In genomic region chrX:84189125-84189524, GRCh38 we compare ENCODE assay signal across 31 cellular contexts. TPM values are rescaled to one million over a fixed set of nuclear protein-coding genes. Genes with fewer than 3 reads are reported as not detected.
DNase-seq lines count a peak whose midpoint lies in the region; ATAC-seq, FAIRE-seq and TF ChIP-seq lines count a peak whose summit lies in the region.
"Had no signal": no experiment of that assay in that cellular context is flagged by ENCODE, and none has a peak within 500 bp of the region (broad histone marks: within the 10 kb centered on the region; RNA-seq: fewer than 3 reads in every experiment).

No MANE protein-coding gene starts in this region.

- H3K4me1 ChIP-seq in Karpas-422 (ENCODE audit: low read length) (peaks cover 20% of the 10 kb centered on the region), endodermal cell (ENCODE audit: control insufficient read depth, insufficient read depth, low read length) (peaks cover under 1% of the 10 kb centered on the region)
- H3K4me1 ChIP-seq: ascending aorta; BLaER1 treated with 17β-estradiol and CSF1 and Interleukin-3, amounts not matched to agents 10 nM and 100 nM; suprapubic skin; upper lobe of right lung had no signal

- H3K4me1 Mint-ChIP-seq in endodermal cell = peaks cover 7% of the 10 kb centered on the region

- TF ChIP-seq RAD21 in neural cell (conservative IDR thresholded peaks at IDR 0.05) = no peak

- H3K4me2 ChIP-seq in Karpas-422 (ENCODE audit: low read depth, low read length, poor library complexity, severe bottlenecking) (no peak overlapping the region), neural cell (ENCODE audit: low read length) (no peak overlapping the region)
- H3K4me2 ChIP-seq: BLaER1 treated with 17β-estradiol and CSF1 and Interleukin-3, amounts not matched to agents 10 nM and 100 nM had no signal

- H3K27me3 ChIP-seq in Karpas-422 (ENCODE audit: low read length) (no peaks in the 10 kb centered on the region), endodermal cell (ENCODE audit: control insufficient read depth, insufficient read depth, low read length, poor library complexity, severe bottlenecking) (no peaks in the 10 kb centered on the region), neural cell (ENCODE audit: insufficient read depth, low read depth, low read length) (no peaks in the 10 kb centered on the region)
- H3K27me3 ChIP-seq: ascending aorta, suprapubic skin, upper lobe of right lung had no signal

- H3K9me3 ChIP-seq in Karpas-422 (ENCODE audit: low read length) (no peaks in the 10 kb centered on the region), endodermal cell (ENCODE audit: control insufficient read depth, low read length) (no peaks in the 10 kb centered on the region), neural cell (ENCODE audit: low read length) (no peaks in the 10 kb centered on the region)
- H3K9me3 ChIP-seq: left ventricle myocardium inferior, mucosa of descending colon, suprapubic skin, upper lobe of right lung had no signal

- DNase-seq in DMS53 treated with DMSO at 0.1 percent for 48 hours (lab: John Stamatoyannopoulos, UW; ENCODE audit: unreplicated experiment) (peak; percentile 4), Karpas-422 (peak; percentile 35), endodermal cell (no peak), foreskin melanocyte (no peak), AG08396 (ENCODE audit: low spot score) (no peak), GM12891 (ENCODE audit: insufficient read length, low spot score) (no peak)
- DNase-seq: activated CD4-positive, alpha-beta T cell treated with anti-CD3 and anti-CD28 coated beads, Interleukin-2, amount 50 U/mL, for 4 hours; activated T-cell treated with anti-CD3 and anti-CD28 coated beads, Interleukin-2, amount 50 U/mL, for 48 hours; cortex of kidney; DND-41; effector memory CD4-positive, alpha-beta T cell; erythroblast; H7; IMR-90; islet precursor cell; left ventricle myocardium inferior; mucosa of descending colon; natural killer cell; NCI-H1048; NCI-H187 treated with DMSO at 0.1 percent for 48 hours; NK-92 treated with Interleukin-12 subunit alpha and Interleukin-12 subunit beta, amount 100 ng/mL, for 24 hours; upper lobe of right lung had no signal

- H4K20me1 ChIP-seq in Karpas-422 (ENCODE audit: insufficient read depth, low read depth, low read length) (no peaks in the 10 kb centered on the region), neural cell (ENCODE audit: insufficient read depth) (no peaks in the 10 kb centered on the region)
- H4K20me1 ChIP-seq: BLaER1 treated with 17β-estradiol and CSF1 and Interleukin-3, amounts not matched to agents 10 nM and 100 nM had no signal

- no peak for FAIRE-seq in GM12891 (lab: Jason Lieb, UNC)
- FAIRE-seq: GM19239, TTC549 had no signal

- no peak for TF ChIP-seq POLR2A in GM12891 (IDR thresholded peaks at IDR 0.05; ENCODE audit: low read depth, low read length)

- TF ChIP-seq EP300 in neural cell (conservative IDR thresholded peaks at IDR 0.05; ENCODE audit: poor library complexity, severe bottlenecking) = no peak

- H3K4me3 ChIP-seq in Karpas-422 (ENCODE audit: low read length) (no peak overlapping the region), endodermal cell (ENCODE audit: low read length) (no peak overlapping the region), neural cell (ENCODE audit: low read length) (peak overlapping the region; percentile 83)
- H3K4me3 ChIP-seq: BLaER1 treated with 17β-estradiol and CSF1 and Interleukin-3, amounts not matched to agents 10 nM and 100 nM; mucosa of descending colon had no signal

- no peak overlapping the region for H3K27ac ChIP-seq in Karpas-422 (ENCODE audit: low read length)
- H3K27ac ChIP-seq in endodermal cell (ENCODE audit: low read depth, low read length) = no peak overlapping the region
- no peak overlapping the region for H3K27ac ChIP-seq in neural cell (ENCODE audit: low read length)
- H3K27ac ChIP-seq: ascending aorta; BLaER1 treated with 17β-estradiol and CSF1 and Interleukin-3, amounts not matched to agents 10 nM and 100 nM; left ventricle myocardium inferior; suprapubic skin; upper lobe of right lung had no signal

- WGBS in endodermal cell (ENCODE audit: insufficient coverage in 1 of 2, insufficient read length in 1 of 2), 2 experiments = 0 to 74% methylated on average over 1 to 6 of the region's 6 CpGs

- H2AFZ ChIP-seq in Karpas-422 (ENCODE audit: low read length) (no peak overlapping the region), neural cell (ENCODE audit: low read depth, low read length) (peak overlapping the region; percentile 40)

- no peaks in the 10 kb centered on the region for H3F3A ChIP-seq in neural cell (ENCODE audit: insufficient read depth, low read length, poor library complexity, severe bottlenecking)

- TF ChIP-seq CTCF in endodermal cell (conservative IDR thresholded peaks at IDR 0.05) (no peak), neural cell (IDR thresholded peaks at IDR 0.05; ENCODE audit: poor library complexity, severe bottlenecking) (no peak)

- H3K9ac ChIP-seq in Karpas-422 (ENCODE audit: low read length) (no peak overlapping the region), endodermal cell (ENCODE audit: extremely low read depth, low read length, poor library complexity, severe bottlenecking) (no peak overlapping the region), neural cell (ENCODE audit: low read length) (peak overlapping the region; percentile 73)
- H3K9ac ChIP-seq: BLaER1 treated with 17β-estradiol and CSF1 and Interleukin-3, amounts not matched to agents 10 nM and 100 nM had no signal

- peaks cover 52% of the 10 kb centered on the region for H3K9me3 Mint-ChIP-seq in endodermal cell

- H3K36me3 ChIP-seq in Karpas-422 (ENCODE audit: insufficient read depth, low read length) (no peaks in the 10 kb centered on the region), endodermal cell (ENCODE audit: control insufficient read depth, insufficient read depth, low read length) (no peaks in the 10 kb centered on the region), neural cell (ENCODE audit: insufficient read depth, low read length) (no peaks in the 10 kb centered on the region)
- H3K36me3 ChIP-seq: ascending aorta; BLaER1 treated with 17β-estradiol and CSF1 and Interleukin-3, amounts not matched to agents 10 nM and 100 nM; left ventricle myocardium inferior; suprapubic skin; upper lobe of right lung had no signal

- H3K27me3 Mint-ChIP-seq in endodermal cell (ENCODE audit: insufficient read depth) = no peaks in the 10 kb centered on the region

- H3K79me2 ChIP-seq in Karpas-422 (ENCODE audit: low read length) = peaks cover 22% of the 10 kb centered on the region
- peaks cover 7% of the 10 kb centered on the region for H3K79me2 ChIP-seq in neural cell (replicated peaks; ENCODE audit: insufficient read depth, low read length)

- H3K4me3 Mint-ChIP-seq in endodermal cell = peak overlapping the region; percentile 85

- ATAC-seq in HG02623 (IDR thresholded peaks at IDR 0.05; ENCODE audit: unreplicated experiment) = no peak
- ATAC-seq: activated CD4-positive, CD25-positive, alpha-beta regulatory T cell treated with anti-CD3 and anti-CD28 coated beads, Interleukin-2, amount 50 U/mL, for 24 hours; natural killer cell had no signal

- no peaks in the 10 kb centered on the region for H3K9me2 ChIP-seq in Karpas-422 (replicated peaks; ENCODE audit: insufficient read depth, low read length)
- H3K9me2 ChIP-seq in neural cell (ENCODE audit: insufficient read depth, low read length) = no peaks in the 10 kb centered on the region

- no peaks in the 10 kb centered on the region for H3K36me3 Mint-ChIP-seq in endodermal cell (ENCODE audit: low read depth)
- H3K36me3 Mint-ChIP-seq: natural killer cell had no signal

- no peak overlapping the region for H3K27ac Mint-ChIP-seq in endodermal cell
- H3K27ac Mint-ChIP-seq: natural killer cell had no signal

TF ChIP-seq in neural cell, 6 proteins besides CTCF, POLR2A, EP300 and RAD21 (continues in another document):
- no peak for TF ChIP-seq EZH2 (IDR thresholded peaks at IDR 0.05; ENCODE audit: borderline replicate concordance, insufficient read depth, low read length, poor library complexity, severe bottlenecking)
- TF ChIP-seq POLR2AphosphoS5 (IDR thresholded peaks at IDR 0.05) = no peak
- TF ChIP-seq MXI1 (conservative IDR thresholded peaks at IDR 0.05; ENCODE audit: poor library complexity, severe bottlenecking) = no peak
- no peak for TF ChIP-seq TAF1 (IDR thresholded peaks at IDR 0.05; ENCODE audit: low read depth)
- no peak for TF ChIP-seq SMC3 (conservative IDR thresholded peaks at IDR 0.05; ENCODE audit: poor library complexity)

TF ChIP-seq in GM12891, 5 proteins besides CTCF, POLR2A, EP300 and RAD21:
- TF ChIP-seq POLR2AphosphoS5 (IDR thresholded peaks at IDR 0.05; ENCODE audit: low read depth, low read length) (no peak), TAF1 (IDR thresholded peaks at IDR 0.05; ENCODE audit: low read depth, low read length) (no peak), PAX5 (IDR thresholded peaks at IDR 0.05; ENCODE audit: insufficient read depth, low read length, severe bottlenecking) (no peak), POU2F2 (IDR thresholded peaks at IDR 0.05; ENCODE audit: low read depth, low read length) (no peak), SPI1 (IDR thresholded peaks at IDR 0.05; ENCODE audit: low read depth, low read length) (no peak)

RNA-seq across cellular contexts. Expression of gene RPS6KA6, which starts 1.1 kb away (rescaled TPM):
- 6.2 and 22.1 TPM in 2 replicates for total RNA-seq in Karpas-422 (2014; rRNA removed; shearing (Covaris generic); ENCODE audit: low replicate concordance)
- 10 to 100 TPM; 17.9 to 18.3 TPM for total RNA-seq in endodermal cell
- polyA plus RNA-seq in endodermal cell (2013, experiment 1 of 2) = 8.0 TPM
- polyA plus RNA-seq in endodermal cell (2013, experiment 2 of 2) = 8.9 TPM
- 12.9 and 15.3 TPM in 2 replicates for polyA plus RNA-seq in neural cell
- 26.8 and 32.9 TPM in 2 replicates for polyA minus RNA-seq in neural cell
- polyA plus RNA-seq in GM12891 (2012; ENCODE audit: low read depth, missing spikeins) = not detected
- total RNA-seq: natural killer cell; T-helper 1 cell treated with Interleukin-12 subunit alpha and Interleukin-12 subunit beta and Interleukin-4 antibody, amounts not matched to agents 30 ng/mL and 1 ng/mL, for 36 hours had no signal

Comparison
In these comparisons a context has a peak if more than half of its experiments do, and no peak if none do; other contexts are left out.
1. DNase-seq: peak in DMS53 treated with DMSO at 0.1 percent for 48 hours (single experiment) and Karpas-422 (single experiment); none in endodermal cell (single experiment), foreskin melanocyte (single experiment), AG08396 (single experiment) and GM12891 (single experiment).